14 cellular contexts compared by ENCODE assay signal in the genomic region with DNA sequence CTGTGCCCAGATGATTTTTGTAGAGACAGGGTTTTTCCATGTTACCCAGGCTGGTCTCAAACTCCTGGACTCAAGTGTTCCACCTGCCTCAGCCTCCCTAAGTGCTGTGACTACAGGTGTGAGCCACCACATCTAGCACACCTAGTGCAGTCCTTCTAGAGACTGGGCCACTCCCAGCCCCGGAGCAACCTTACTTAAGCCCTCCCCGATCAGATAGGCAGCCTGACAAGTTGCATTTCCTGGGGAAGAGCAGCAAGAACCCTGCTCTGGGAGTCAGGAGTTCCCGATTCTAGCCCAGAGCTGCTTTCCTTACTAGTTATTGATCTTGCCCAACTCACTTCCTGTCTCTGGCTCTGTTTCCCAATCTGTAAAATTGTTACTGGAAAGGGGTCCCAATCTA. TPM values are rescaled to one million over a fixed set of nuclear protein-coding genes. Genes with fewer than 3 reads are reported as not detected.
DNase-seq lines count a peak whose midpoint lies in the region; ATAC-seq and TF ChIP-seq lines count a peak whose summit lies in the region.
"Had no signal": no experiment of that assay in that cellular context is flagged by ENCODE, and none has a peak within 500 bp of the region (broad histone marks: within the 10 kb centered on the region; RNA-seq: fewer than 3 reads in every experiment).

No MANE protein-coding gene starts in this region.

- H3K36me3 Mint-ChIP-seq in activated naive CD4-positive, alpha-beta T cell treated with anti-CD3 and anti-CD28 coated beads, Interleukin-2, amount 10 ng/mL, durations not matched to agents 7 days and 5 days: no peaks in the 10 kb centered on the region
- H3K36me3 Mint-ChIP-seq in stimulated activated memory B cell treated with anti-CD40 and anti-IgM and Interleukin-4, amounts not matched to agents 10 μg/mL and 1 μg/mL and 100 μg/mL, for 72 hours: no peaks in the 10 kb centered on the region
- no peaks in the 10 kb centered on the region for H3K36me3 Mint-ChIP-seq in activated T-cell treated with anti-CD3 and anti-CD28 coated beads, Interleukin-2, amount 50 U/mL, for 24 hours (ENCODE audit: low read depth)
- H3K36me3 Mint-ChIP-seq: IgD-negative memory B cell had no signal

- no peak overlapping the region for H3K4me3 Mint-ChIP-seq in activated naive CD4-positive, alpha-beta T cell treated with anti-CD3 and anti-CD28 coated beads, Interleukin-2, amount 10 ng/mL, durations not matched to agents 7 days and 5 days
- H3K4me3 Mint-ChIP-seq in stimulated activated memory B cell treated with anti-CD40 and anti-IgM and Interleukin-4, amounts not matched to agents 10 μg/mL and 1 μg/mL and 100 μg/mL, for 72 hours: no peak overlapping the region
- no peak overlapping the region for H3K4me3 Mint-ChIP-seq in activated T-cell treated with anti-CD3 and anti-CD28 coated beads, Interleukin-2, amount 50 U/mL, for 24 hours
- H3K4me3 Mint-ChIP-seq: IgD-negative memory B cell had no signal

- peaks cover 46% of the 10 kb centered on the region for H3K4me1 Mint-ChIP-seq in activated naive CD4-positive, alpha-beta T cell treated with anti-CD3 and anti-CD28 coated beads, Interleukin-2, amount 10 ng/mL, durations not matched to agents 7 days and 5 days
- peaks cover 33% of the 10 kb centered on the region for H3K4me1 Mint-ChIP-seq in stimulated activated memory B cell treated with anti-CD40 and anti-IgM and Interleukin-4, amounts not matched to agents 10 μg/mL and 1 μg/mL and 100 μg/mL, for 72 hours
- H3K4me1 Mint-ChIP-seq in activated T-cell treated with anti-CD3 and anti-CD28 coated beads, Interleukin-2, amount 50 U/mL, for 24 hours (ENCODE audit: low read depth): peaks cover 44% of the 10 kb centered on the region

- H3K27ac Mint-ChIP-seq in activated naive CD4-positive, alpha-beta T cell treated with anti-CD3 and anti-CD28 coated beads, Interleukin-2, amount 10 ng/mL, durations not matched to agents 7 days and 5 days: peak overlapping the region; percentile 49
- H3K27ac Mint-ChIP-seq in stimulated activated memory B cell treated with anti-CD40 and anti-IgM and Interleukin-4, amounts not matched to agents 10 μg/mL and 1 μg/mL and 100 μg/mL, for 72 hours: peak overlapping the region; percentile 48
- no peak overlapping the region for H3K27ac Mint-ChIP-seq in activated T-cell treated with anti-CD3 and anti-CD28 coated beads, Interleukin-2, amount 50 U/mL, for 24 hours
- H3K27ac Mint-ChIP-seq: IgD-negative memory B cell had no signal

- TF ChIP-seq CTCF in RWPE2 (IDR thresholded peaks at IDR 0.05; ENCODE audit: poor library complexity, severe bottlenecking): no peak

- no peak for DNase-seq in activated naive CD4-positive, alpha-beta T cell treated with anti-CD3 and anti-CD28 coated beads, Interleukin-2, amount 10 ng/mL, durations not matched to agents 7 days and 5 days
- DNase-seq in activated naive CD4-positive, alpha-beta T cell treated with Interleukin-2 at 50 U/mL for 16 hours: no peak
- DNase-seq in RWPE2 (ENCODE audit: low spot score): no peak
- no peak for DNase-seq in left colon
- DNase-seq in MG63: no peak
- no peak for DNase-seq in central memory CD4-positive, alpha-beta T cell
- no peak for DNase-seq in activated T-cell treated with anti-CD3 and anti-CD28 coated beads, Interleukin-2, amount 50 U/mL, for 24 hours
- DNase-seq: 8988T, EL, NCI-H1436, NCI-H2081 had no signal

- H3K4me3 ChIP-seq in RWPE2 (ENCODE audit: severe bottlenecking) (no peak overlapping the region), MG63 (no peak overlapping the region)
- H3K4me3 ChIP-seq: BLaER1 had no signal

- H3K9me3 Mint-ChIP-seq in activated naive CD4-positive, alpha-beta T cell treated with anti-CD3 and anti-CD28 coated beads, Interleukin-2, amount 10 ng/mL, durations not matched to agents 7 days and 5 days: no peaks in the 10 kb centered on the region
- no peaks in the 10 kb centered on the region for H3K9me3 Mint-ChIP-seq in stimulated activated memory B cell treated with anti-CD40 and anti-IgM and Interleukin-4, amounts not matched to agents 10 μg/mL and 1 μg/mL and 100 μg/mL, for 72 hours
- no peaks in the 10 kb centered on the region for H3K9me3 Mint-ChIP-seq in activated T-cell treated with anti-CD3 and anti-CD28 coated beads, Interleukin-2, amount 50 U/mL, for 24 hours
- H3K9me3 Mint-ChIP-seq: IgD-negative memory B cell had no signal

- CTCF ChIA-PET in activated naive CD4-positive, alpha-beta T cell treated with anti-CD3 and anti-CD28 coated beads, Interleukin-2, amount 10 ng/mL, durations not matched to agents 7 days and 5 days (lab: Charles Lee): interaction anchor here (0.7 to 1.2 kb wide), 2 partner anchors 12 to 800 kb away, joined by 3 read pairs; no protein-coding TSS in a partner anchor

- no peak for ATAC-seq in RWPE2 (ENCODE audit: low read depth)
- ATAC-seq in left colon: peak; percentile 12
- ATAC-seq in stimulated activated memory B cell treated with anti-CD40 and anti-IgM and Interleukin-4, amounts not matched to agents 10 μg/mL and 1 μg/mL and 100 μg/mL, for 72 hours: no peak

- H3K36me3 ChIP-seq in RWPE2 (ENCODE audit: low read depth) (no peaks in the 10 kb centered on the region), MG63 (no peaks in the 10 kb centered on the region; the same call in 1 of the 2 replicates)
- H3K36me3 ChIP-seq: BLaER1 had no signal

- peaks cover 35% of the 10 kb centered on the region for H3K27me3 Mint-ChIP-seq in activated naive CD4-positive, alpha-beta T cell treated with anti-CD3 and anti-CD28 coated beads, Interleukin-2, amount 10 ng/mL, durations not matched to agents 7 days and 5 days
- H3K27me3 Mint-ChIP-seq in stimulated activated memory B cell treated with anti-CD40 and anti-IgM and Interleukin-4, amounts not matched to agents 10 μg/mL and 1 μg/mL and 100 μg/mL, for 72 hours: no peaks in the 10 kb centered on the region
- no peaks in the 10 kb centered on the region for H3K27me3 Mint-ChIP-seq in activated T-cell treated with anti-CD3 and anti-CD28 coated beads, Interleukin-2, amount 50 U/mL, for 24 hours

- H3K9me3 ChIP-seq in RWPE2 (ENCODE audit: severe bottlenecking) (no peaks in the 10 kb centered on the region), MG63 (no peaks in the 10 kb centered on the region)
- H3K9me3 ChIP-seq: BLaER1 had no signal

- no peaks in the 10 kb centered on the region for H3K27me3 ChIP-seq in RWPE2 (ENCODE audit: insufficient read depth, poor library complexity, severe bottlenecking)
- no peaks in the 10 kb centered on the region for H3K27me3 ChIP-seq in MG63
- H3K27me3 ChIP-seq: BLaER1 had no signal

- intact Hi-C loops in left colon (cut with DNase I, micrococcal nuclease): loop anchor here (10.0 kb wide), 2 partner anchors 104 to 214 kb away; partner anchors contain the start of gene CAVIN1 (in 1 of the 2)

- H3K4me1 ChIP-seq in RWPE2 (ENCODE audit: insufficient read depth, poor library complexity, severe bottlenecking): peaks cover 48% of the 10 kb centered on the region

- H3K27ac ChIP-seq in RWPE2 (ENCODE audit: poor library complexity, severe bottlenecking): peak overlapping the region; percentile 90
- H3K27ac ChIP-seq: BLaER1 had no signal

RNA-seq across cellular contexts. Expression of gene NAGLU, which starts 7.0 kb away (rescaled TPM):
- total RNA-seq in left colon: 10 to 100 TPM; 36.5 to 45.9 TPM
- total RNA-seq in MG63 (2014; rRNA removed; shearing (Covaris generic); ENCODE audit: low replicate concordance): 18.5 and 46.4 TPM in 2 replicates

RNA-seq across cellular contexts. Expression of gene HSD17B1, which starts 23.7 kb away (rescaled TPM):
- total RNA-seq in left colon: under 1 TPM; 0.85 to 0.98 TPM
- total RNA-seq in MG63 (2014; rRNA removed; shearing (Covaris generic); ENCODE audit: low replicate concordance): 0.59 and 2.8 TPM in 2 replicates

RNA-seq across cellular contexts. Expression of gene COASY, which starts 32.9 kb away (rescaled TPM):
- 100 to 1,000 TPM in 1 of 2 donors, 10 to 100 TPM in 1; 92.6 to 122 TPM for total RNA-seq in left colon
- total RNA-seq in MG63 (2014; rRNA removed; shearing (Covaris generic); ENCODE audit: low replicate concordance): 7.7 and 12.4 TPM in 2 replicates

RNA-seq across cellular contexts. Expression of gene MLX, which starts 37.8 kb away (rescaled TPM):
- total RNA-seq in left colon: 10 to 100 TPM; 95.1 to 98.8 TPM
- 19.8 and 40.0 TPM in 2 replicates for total RNA-seq in MG63 (2014; rRNA removed; shearing (Covaris generic); ENCODE audit: low replicate concordance)

RNA-seq across cellular contexts. Expression of gene PSMC3IP, which starts 48.5 kb away (rescaled TPM):
- 1 to 10 TPM; 1.6 to 2.2 TPM for total RNA-seq in left colon
- 5.6 and 29.6 TPM in 2 replicates for total RNA-seq in MG63 (2014; rRNA removed; shearing (Covaris generic); ENCODE audit: low replicate concordance)
